ENCODE assay signal across 8 cellular contexts in genomic region chr4:3532714-3533336, GRCh38. TPM values are rescaled to one million over a fixed set of nuclear protein-coding genes. Genes with fewer than 3 reads are reported as not detected.
A peak's percentile ranks its signal among the peaks of the same experiment; 100 is the strongest.
DNase-seq lines count a peak whose midpoint lies in the region; ATAC-seq and TF ChIP-seq lines count a peak whose summit lies in the region.

No MANE protein-coding gene starts in this region.

- H3K4me1 Mint-ChIP-seq in dendritic cell treated with granulocyte-macrophage colony-stimulating factor and Interleukin-4, amounts not matched to agents 40 ng/mL and 50 ng/mL, for 4 days (ENCODE audit: low read depth): peaks cover 46% of the 10 kb centered on the region

- peaks cover 28% of the 10 kb centered on the region for H3K27me3 Mint-ChIP-seq in dendritic cell treated with granulocyte-macrophage colony-stimulating factor and Interleukin-4, amounts not matched to agents 40 ng/mL and 50 ng/mL, for 4 days

- peak overlapping the region; percentile 100 for H3K4me3 Mint-ChIP-seq in dendritic cell treated with granulocyte-macrophage colony-stimulating factor and Interleukin-4, amounts not matched to agents 40 ng/mL and 50 ng/mL, for 4 days

- H3K9me3 ChIP-seq in DOHH2 (ENCODE audit: control insufficient read depth, insufficient read depth, low read length) (no peaks in the 10 kb centered on the region), mucosa of descending colon (peaks cover 2% of the 10 kb centered on the region)

- peaks cover 42% of the 10 kb centered on the region for H3K79me2 ChIP-seq in DOHH2 (ENCODE audit: control insufficient read depth, low read length)

- H3K27ac Mint-ChIP-seq in dendritic cell treated with granulocyte-macrophage colony-stimulating factor and Interleukin-4, amounts not matched to agents 40 ng/mL and 50 ng/mL, for 4 days: no peak overlapping the region

- peak overlapping the region; percentile 85 for H3K4me3 ChIP-seq in DOHH2 (ENCODE audit: low read length)
- peak overlapping the region; percentile 80 for H3K4me3 ChIP-seq in mucosa of descending colon

- H3F3A ChIP-seq in DOHH2 (ENCODE audit: control insufficient read depth, insufficient read depth): no peaks in the 10 kb centered on the region

- H3K9me2 ChIP-seq in DOHH2 (replicated peaks; ENCODE audit: control insufficient read depth, low read length): no peaks in the 10 kb centered on the region

- TF ChIP-seq CTCF in DOHH2 (IDR thresholded peaks at IDR 0.05; ENCODE audit: low read depth, low read length, poor library complexity, severe bottlenecking) (no peak), mucosa of descending colon (IDR thresholded peaks at IDR 0.05) (no peak)

- peak; percentile 2 for ATAC-seq in HG03378 (IDR thresholded peaks at IDR 0.05; ENCODE audit: unreplicated experiment)
- ATAC-seq in mucosa of descending colon: peak; percentile 59
- no peak for ATAC-seq in HG03175 (IDR thresholded peaks at IDR 0.05; ENCODE audit: unreplicated experiment)

- peaks cover 20% of the 10 kb centered on the region for H3K36me3 ChIP-seq in DOHH2 (ENCODE audit: control insufficient read depth, low read length)
- H3K36me3 ChIP-seq in mucosa of descending colon (ENCODE audit: low read depth): no peaks in the 10 kb centered on the region

- intact Hi-C loops in dendritic cell treated with granulocyte-macrophage colony-stimulating factor and Interleukin-4, amounts not matched to agents 40 ng/mL and 50 ng/mL, for 4 days (cut with micrococcal nuclease): loop anchor here (5.0 kb wide), 1 partner anchor 424 kb away; no protein-coding TSS in a partner anchor
- intact Hi-C loops in mucosa of descending colon (cut with DNase I, micrococcal nuclease): no loop called here

- H4K20me1 ChIP-seq in DOHH2 (ENCODE audit: control insufficient read depth, insufficient read depth, low read depth, low read length): peaks cover 13% of the 10 kb centered on the region; the same call in 1 of the 2 replicates

- peaks cover 44% of the 10 kb centered on the region for H3K36me3 Mint-ChIP-seq in dendritic cell treated with granulocyte-macrophage colony-stimulating factor and Interleukin-4, amounts not matched to agents 40 ng/mL and 50 ng/mL, for 4 days (ENCODE audit: low read depth)

- H3K4me1 ChIP-seq in DOHH2 (ENCODE audit: control insufficient read depth, low read length) (peaks cover 32% of the 10 kb centered on the region), mucosa of descending colon (ENCODE audit: low read depth) (peaks cover 18% of the 10 kb centered on the region)

- no peaks in the 10 kb centered on the region for H3K9me3 Mint-ChIP-seq in dendritic cell treated with granulocyte-macrophage colony-stimulating factor and Interleukin-4, amounts not matched to agents 40 ng/mL and 50 ng/mL, for 4 days

- H3K4me2 ChIP-seq in DOHH2 (ENCODE audit: low read length): peak overlapping the region; percentile 69

- H3K27ac ChIP-seq in DOHH2 (ENCODE audit: low read depth, low read length): no peak overlapping the region

- DNase-seq in mucosa of descending colon (peak in 1 of 3 donors; percentile 9), GF-D8 (lab: John Stamatoyannopoulos, UW) (no peak)
- DNase-seq in effector CD4-positive, alpha-beta T cell: no peak
- DNase-seq in stimulated activated CD4-positive, alpha-beta T cell treated with anti-CD3 and anti-CD28 coated beads, Interleukin-1b, Interleukin-23, amount 100 ng/mL, for 48 hours: no peak

- H3K27me3 ChIP-seq in DOHH2 (ENCODE audit: control insufficient read depth, low read length): no peaks in the 10 kb centered on the region

RNA-seq across cellular contexts. Expression of gene LRPAP1, which starts 0.6 kb away (rescaled TPM):
- total RNA-seq in mucosa of descending colon: 100 to 1,000 TPM; 109 to 139 (median 137) TPM
